In genomic region chr1:31910933-31911332, GRCh38 we compare ENCODE assay signal across 1 cellular context.
TF ChIP-seq lines count a peak whose summit lies in the region.

No MANE protein-coding gene starts in this region.

TF ChIP-seq in HepG2, 621 proteins besides CTCF, POLR2A, EP300 and RAD21 (continued from another document and continues in another):
- TF ChIP-seq E2F5 (CRISPR knock-in tag; conservative IDR thresholded peaks at IDR 0.05) (no peak), PRPF4 (IDR thresholded peaks at IDR 0.05; ENCODE audit: low read depth, low read length, poor library complexity, severe bottlenecking) (no peak), ZNF3 (CRISPR knock-in tag; IDR thresholded peaks at IDR 0.05) (no peak), HHEX (CRISPR knock-in tag; IDR thresholded peaks at IDR 0.05) (no peak), ZNF678 (CRISPR knock-in tag; IDR thresholded peaks at IDR 0.05) (no peak), SUZ12 (IDR thresholded peaks at IDR 0.05; ENCODE audit: low read depth, low read length) (no peak), PRMT3 (CRISPR knock-in tag; IDR thresholded peaks at IDR 0.05; ENCODE audit: borderline replicate concordance, low read depth) (no peak), WIZ (CRISPR knock-in tag; IDR thresholded peaks at IDR 0.05) (no peak), ZC3H4 (CRISPR knock-in tag; IDR thresholded peaks at IDR 0.05; ENCODE audit: borderline replicate concordance) (no peak), ZNF615 (CRISPR knock-in tag; IDR thresholded peaks at IDR 0.05; ENCODE audit: borderline replicate concordance) (no peak), NFIC (IDR thresholded peaks at IDR 0.05; ENCODE audit: low read length) (no peak), PPARG (CRISPR knock-in tag; conservative IDR thresholded peaks at IDR 0.05) (0 out of 2 replicates have a peak, but pooled peaks have one; percentile 28), MAZ (IDR thresholded peaks at IDR 0.05; ENCODE audit: borderline replicate concordance, low read depth, low read length) (no peak), MAZ (CRISPR knock-in tag; IDR thresholded peaks at IDR 0.05; ENCODE audit: low read depth) (no peak), PTBP1 (IDR thresholded peaks at IDR 0.05; ENCODE audit: low read depth, low read length, poor library complexity, severe bottlenecking) (no peak), ZNF792 (CRISPR knock-in tag; IDR thresholded peaks at IDR 0.05) (no peak), SRF (IDR thresholded peaks at IDR 0.05; ENCODE audit: low read depth, low read length) (peak; percentile 88), AKAP8 (CRISPR knock-in tag; IDR thresholded peaks at IDR 0.05) (no peak), MAFG (CRISPR knock-in tag; IDR thresholded peaks at IDR 0.05) (no peak), HNF4G (IDR thresholded peaks at IDR 0.05; ENCODE audit: borderline replicate concordance, low read depth, low read length) (peak; percentile 75; the same call in 1 of the 2 replicates), HNF4G (CRISPR knock-in tag; IDR thresholded peaks at IDR 0.05; ENCODE audit: borderline replicate concordance, low read depth) (no peak), RFX3 (CRISPR knock-in tag; IDR thresholded peaks at IDR 0.05) (no peak), KLF6 (CRISPR knock-in tag; IDR thresholded peaks at IDR 0.05) (no peak), MAFK (conservative IDR thresholded peaks at IDR 0.05 in 1 of 2, IDR thresholded peaks at IDR 0.05 in 1 of 2; ENCODE audit: low read length in 2 of 2) (no peak), RARA (CRISPR knock-in tag; IDR thresholded peaks at IDR 0.05) (peak; percentile 53; the same call in 1 of the 2 replicates), KLF9 (CRISPR knock-in tag; IDR thresholded peaks at IDR 0.05; ENCODE audit: low read depth) (no peak), NR2C2 (CRISPR knock-in tag; IDR thresholded peaks at IDR 0.05; ENCODE audit: borderline replicate concordance) (peak; percentile 49; the same call in 1 of the 2 replicates), ZNF775 (CRISPR knock-in tag; IDR thresholded peaks at IDR 0.05; ENCODE audit: borderline replicate concordance) (no peak), ZNF292 (CRISPR knock-in tag; IDR thresholded peaks at IDR 0.05; ENCODE audit: borderline replicate concordance, low read depth) (no peak), NFYC (CRISPR knock-in tag; IDR thresholded peaks at IDR 0.05) (no peak), THYN1 (CRISPR knock-in tag; IDR thresholded peaks at IDR 0.05; ENCODE audit: borderline replicate concordance, low read depth) (no peak), MED13 (CRISPR knock-in tag; IDR thresholded peaks at IDR 0.05) (no peak), ZC3H13 (CRISPR knock-in tag; IDR thresholded peaks at IDR 0.05) (no peak), FOXJ3 (CRISPR knock-in tag; IDR thresholded peaks at IDR 0.05; ENCODE audit: borderline replicate concordance) (peak; percentile 44; the same call in 1 of the 2 replicates), STAT5B (CRISPR knock-in tag; IDR thresholded peaks at IDR 0.05) (no peak), JARID2 (CRISPR knock-in tag; IDR thresholded peaks at IDR 0.05; ENCODE audit: insufficient replicate concordance) (no peak), ZNF747 (CRISPR knock-in tag; IDR thresholded peaks at IDR 0.05; ENCODE audit: borderline replicate concordance) (no peak), CSRNP1 (CRISPR knock-in tag; IDR thresholded peaks at IDR 0.05) (no peak), NAIF1 (CRISPR knock-in tag; IDR thresholded peaks at IDR 0.05; ENCODE audit: borderline replicate concordance) (no peak), TCF7 (IDR thresholded peaks at IDR 0.05; ENCODE audit: low read depth) (peak; percentile 79), ZSCAN29 (CRISPR knock-in tag; conservative IDR thresholded peaks at IDR 0.05) (no peak), ZNF749 (CRISPR knock-in tag; IDR thresholded peaks at IDR 0.05; ENCODE audit: borderline replicate concordance) (no peak), RXRB (CRISPR knock-in tag; IDR thresholded peaks at IDR 0.05; ENCODE audit: borderline replicate concordance) (0 out of 2 replicates have a peak, but pooled peaks have one; percentile 44), ZFYVE20 (CRISPR knock-in tag; IDR thresholded peaks at IDR 0.05; ENCODE audit: borderline replicate concordance, low read depth) (no peak), HMG20A (CRISPR knock-in tag; IDR thresholded peaks at IDR 0.05; ENCODE audit: borderline replicate concordance) (peak; percentile 45; the same call in 1 of the 2 replicates), HMGA1 (CRISPR knock-in tag; conservative IDR thresholded peaks at IDR 0.05) (no peak), ZFP1 (CRISPR knock-in tag; IDR thresholded peaks at IDR 0.05) (0 out of 2 replicates have a peak, but pooled peaks have one; percentile 45), ZNF367 (CRISPR knock-in tag; IDR thresholded peaks at IDR 0.05; ENCODE audit: borderline replicate concordance) (no peak), ZNF577 (CRISPR knock-in tag; IDR thresholded peaks at IDR 0.05; ENCODE audit: borderline replicate concordance, low read depth) (no peak), MTA1 (CRISPR knock-in tag; IDR thresholded peaks at IDR 0.05; ENCODE audit: borderline replicate concordance) (no peak; the same call in 1 of the 2 replicates), GABPA (IDR thresholded peaks at IDR 0.05; ENCODE audit: low read depth, low read length) (no peak), GABPA (CRISPR knock-in tag; IDR thresholded peaks at IDR 0.05; ENCODE audit: low read depth) (no peak), IRX3 (CRISPR knock-in tag; IDR thresholded peaks at IDR 0.05; ENCODE audit: borderline replicate concordance, low read depth) (no peak)
- TF ChIP-seq, protein P1, sequence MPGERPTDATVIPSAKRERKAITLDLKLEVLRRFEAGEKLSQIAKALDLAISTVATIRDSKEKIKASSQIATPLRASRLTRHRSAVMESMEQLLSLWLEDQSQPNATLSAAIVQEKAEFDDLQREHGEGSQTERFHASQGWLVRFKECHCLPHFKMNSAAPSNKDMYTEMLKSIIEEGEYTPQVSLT (CRISPR knock-in tag; IDR thresholded peaks at IDR 0.05; ENCODE audit: borderline replicate concordance, low read depth), result no peak
- TF ChIP-seq, protein P2, sequence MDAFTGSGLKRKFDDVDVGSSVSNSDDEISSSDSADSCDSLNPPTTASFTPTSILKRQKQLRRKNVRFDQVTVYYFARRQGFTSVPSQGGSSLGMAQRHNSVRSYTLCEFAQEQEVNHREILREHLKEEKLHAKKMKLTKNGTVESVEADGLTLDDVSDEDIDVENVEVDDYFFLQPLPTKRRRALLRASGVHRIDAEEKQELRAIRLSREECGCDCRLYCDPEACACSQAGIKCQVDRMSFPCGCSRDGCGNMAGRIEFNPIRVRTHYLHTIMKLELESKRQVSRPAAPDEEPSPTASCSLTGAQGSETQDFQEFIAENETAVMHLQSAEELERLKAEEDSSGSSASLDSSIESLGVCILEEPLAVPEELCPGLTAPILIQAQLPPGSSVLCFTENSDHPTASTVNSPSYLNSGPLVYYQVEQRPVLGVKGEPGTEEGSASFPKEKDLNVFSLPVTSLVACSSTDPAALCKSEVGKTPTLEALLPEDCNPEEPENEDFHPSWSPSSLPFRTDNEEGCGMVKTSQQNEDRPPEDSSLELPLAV (CRISPR knock-in tag; conservative IDR thresholded peaks at IDR 0.05; ENCODE audit: low read depth), result no peak
- TF ChIP-seq, protein P3, sequence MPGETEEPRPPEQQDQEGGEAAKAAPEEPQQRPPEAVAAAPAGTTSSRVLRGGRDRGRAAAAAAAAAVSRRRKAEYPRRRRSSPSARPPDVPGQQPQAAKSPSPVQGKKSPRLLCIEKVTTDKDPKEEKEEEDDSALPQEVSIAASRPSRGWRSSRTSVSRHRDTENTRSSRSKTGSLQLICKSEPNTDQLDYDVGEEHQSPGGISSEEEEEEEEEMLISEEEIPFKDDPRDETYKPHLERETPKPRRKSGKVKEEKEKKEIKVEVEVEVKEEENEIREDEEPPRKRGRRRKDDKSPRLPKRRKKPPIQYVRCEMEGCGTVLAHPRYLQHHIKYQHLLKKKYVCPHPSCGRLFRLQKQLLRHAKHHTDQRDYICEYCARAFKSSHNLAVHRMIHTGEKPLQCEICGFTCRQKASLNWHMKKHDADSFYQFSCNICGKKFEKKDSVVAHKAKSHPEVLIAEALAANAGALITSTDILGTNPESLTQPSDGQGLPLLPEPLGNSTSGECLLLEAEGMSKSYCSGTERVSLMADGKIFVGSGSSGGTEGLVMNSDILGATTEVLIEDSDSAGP (CRISPR knock-in tag; IDR thresholded peaks at IDR 0.05; ENCODE audit: borderline replicate concordance), result no peak
- TF ChIP-seq, protein P4, sequence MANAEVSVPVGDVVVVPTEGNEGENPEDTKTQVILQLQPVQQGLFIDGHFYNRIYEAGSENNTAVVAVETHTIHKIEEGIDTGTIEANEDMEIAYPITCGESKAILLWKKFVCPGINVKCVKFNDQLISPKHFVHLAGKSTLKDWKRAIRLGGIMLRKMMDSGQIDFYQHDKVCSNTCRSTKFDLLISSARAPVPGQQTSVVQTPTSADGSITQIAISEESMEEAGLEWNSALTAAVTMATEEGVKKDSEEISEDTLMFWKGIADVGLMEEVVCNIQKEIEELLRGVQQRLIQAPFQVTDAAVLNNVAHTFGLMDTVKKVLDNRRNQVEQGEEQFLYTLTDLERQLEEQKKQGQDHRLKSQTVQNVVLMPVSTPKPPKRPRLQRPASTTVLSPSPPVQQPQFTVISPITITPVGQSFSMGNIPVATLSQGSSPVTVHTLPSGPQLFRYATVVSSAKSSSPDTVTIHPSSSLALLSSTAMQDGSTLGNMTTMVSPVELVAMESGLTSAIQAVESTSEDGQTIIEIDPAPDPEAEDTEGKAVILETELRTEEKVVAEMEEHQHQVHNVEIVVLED (CRISPR knock-in tag; IDR thresholded peaks at IDR 0.05; ENCODE audit: borderline replicate concordance), result no peak
- TF ChIP-seq, protein P5, sequence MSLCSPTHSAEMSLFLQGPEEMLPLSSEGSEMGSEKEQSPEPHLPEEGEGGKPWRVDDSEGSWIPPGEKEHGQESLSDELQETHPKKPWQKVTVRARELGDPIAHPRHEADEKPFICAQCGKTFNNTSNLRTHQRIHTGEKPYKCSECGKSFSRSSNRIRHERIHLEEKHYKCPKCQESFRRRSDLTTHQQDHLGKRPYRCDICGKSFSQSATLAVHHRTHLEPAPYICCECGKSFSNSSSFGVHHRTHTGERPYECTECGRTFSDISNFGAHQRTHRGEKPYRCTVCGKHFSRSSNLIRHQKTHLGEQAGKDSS (CRISPR knock-in tag; IDR thresholded peaks at IDR 0.05; ENCODE audit: borderline replicate concordance, low read depth), result no peak
- TF ChIP-seq, protein P6, sequence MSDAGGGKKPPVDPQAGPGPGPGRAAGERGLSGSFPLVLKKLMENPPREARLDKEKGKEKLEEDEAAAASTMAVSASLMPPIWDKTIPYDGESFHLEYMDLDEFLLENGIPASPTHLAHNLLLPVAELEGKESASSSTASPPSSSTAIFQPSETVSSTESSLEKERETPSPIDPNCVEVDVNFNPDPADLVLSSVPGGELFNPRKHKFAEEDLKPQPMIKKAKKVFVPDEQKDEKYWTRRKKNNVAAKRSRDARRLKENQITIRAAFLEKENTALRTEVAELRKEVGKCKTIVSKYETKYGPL (CRISPR knock-in tag; IDR thresholded peaks at IDR 0.05), result no peak
- TF ChIP-seq, protein P7, sequence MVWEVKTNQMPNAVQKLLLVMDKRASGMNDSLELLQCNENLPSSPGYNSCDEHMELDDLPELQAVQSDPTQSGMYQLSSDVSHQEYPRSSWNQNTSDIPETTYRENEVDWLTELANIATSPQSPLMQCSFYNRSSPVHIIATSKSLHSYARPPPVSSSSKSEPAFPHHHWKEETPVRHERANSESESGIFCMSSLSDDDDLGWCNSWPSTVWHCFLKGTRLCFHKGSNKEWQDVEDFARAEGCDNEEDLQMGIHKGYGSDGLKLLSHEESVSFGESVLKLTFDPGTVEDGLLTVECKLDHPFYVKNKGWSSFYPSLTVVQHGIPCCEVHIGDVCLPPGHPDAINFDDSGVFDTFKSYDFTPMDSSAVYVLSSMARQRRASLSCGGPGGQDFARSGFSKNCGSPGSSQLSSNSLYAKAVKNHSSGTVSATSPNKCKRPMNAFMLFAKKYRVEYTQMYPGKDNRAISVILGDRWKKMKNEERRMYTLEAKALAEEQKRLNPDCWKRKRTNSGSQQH (CRISPR knock-in tag; IDR thresholded peaks at IDR 0.05; ENCODE audit: low read depth), result no peak
- TF ChIP-seq, protein P8, sequence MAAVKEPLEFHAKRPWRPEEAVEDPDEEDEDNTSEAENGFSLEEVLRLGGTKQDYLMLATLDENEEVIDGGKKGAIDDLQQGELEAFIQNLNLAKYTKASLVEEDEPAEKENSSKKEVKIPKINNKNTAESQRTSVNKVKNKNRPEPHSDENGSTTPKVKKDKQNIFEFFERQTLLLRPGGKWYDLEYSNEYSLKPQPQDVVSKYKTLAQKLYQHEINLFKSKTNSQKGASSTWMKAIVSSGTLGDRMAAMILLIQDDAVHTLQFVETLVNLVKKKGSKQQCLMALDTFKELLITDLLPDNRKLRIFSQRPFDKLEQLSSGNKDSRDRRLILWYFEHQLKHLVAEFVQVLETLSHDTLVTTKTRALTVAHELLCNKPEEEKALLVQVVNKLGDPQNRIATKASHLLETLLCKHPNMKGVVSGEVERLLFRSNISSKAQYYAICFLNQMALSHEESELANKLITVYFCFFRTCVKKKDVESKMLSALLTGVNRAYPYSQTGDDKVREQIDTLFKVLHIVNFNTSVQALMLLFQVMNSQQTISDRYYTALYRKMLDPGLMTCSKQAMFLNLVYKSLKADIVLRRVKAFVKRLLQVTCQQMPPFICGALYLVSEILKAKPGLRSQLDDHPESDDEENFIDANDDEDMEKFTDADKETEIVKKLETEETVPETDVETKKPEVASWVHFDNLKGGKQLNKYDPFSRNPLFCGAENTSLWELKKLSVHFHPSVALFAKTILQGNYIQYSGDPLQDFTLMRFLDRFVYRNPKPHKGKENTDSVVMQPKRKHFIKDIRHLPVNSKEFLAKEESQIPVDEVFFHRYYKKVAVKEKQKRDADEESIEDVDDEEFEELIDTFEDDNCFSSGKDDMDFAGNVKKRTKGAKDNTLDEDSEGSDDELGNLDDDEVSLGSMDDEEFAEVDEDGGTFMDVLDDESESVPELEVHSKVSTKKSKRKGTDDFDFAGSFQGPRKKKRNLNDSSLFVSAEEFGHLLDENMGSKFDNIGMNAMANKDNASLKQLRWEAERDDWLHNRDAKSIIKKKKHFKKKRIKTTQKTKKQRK (IDR thresholded peaks at IDR 0.05; ENCODE audit: low read length), result no peak
